Comparison of ENCODE assay signal across 8 cellular contexts in genomic region chr10:22341190-22341935, GRCh38. TPM values are rescaled to one million over a fixed set of nuclear protein-coding genes. Genes with fewer than 3 reads are reported as not detected.
A peak's percentile ranks its signal among the peaks of the same experiment; 100 is the strongest.
DNase-seq lines count a peak whose midpoint lies in the region; ATAC-seq and TF ChIP-seq lines count a peak whose summit lies in the region.

No MANE protein-coding gene starts in this region.

- H3K36me3 ChIP-seq in body of pancreas (replicated peaks in 1 of 2; ENCODE audit: insufficient read depth in 1 of 2, low read depth in 2 of 2) (no peaks in the 10 kb centered on the region), liver (ENCODE audit: control insufficient read depth in 4 of 4, insufficient read depth in 3 of 4, low read depth in 1 of 4, low read length in 3 of 4) (no peaks in the 10 kb centered on the region)

- H3K4me3 ChIP-seq in body of pancreas = peak overlapping the region; percentile 52 to 89
- peak overlapping the region; percentile 68 to 97 (median 77) for H3K4me3 ChIP-seq in liver (ENCODE audit: low read depth in 1 of 3, low read length in 3 of 3)

- DNase-seq in DMS53 (lab: John Stamatoyannopoulos, UW) (peak; percentile 89), KG1 (lab: John Stamatoyannopoulos, UW) (peak; percentile 16), body of pancreas (peak in 1 of 4 donors; percentile 62), Ammon's horn (ENCODE audit: low spot score) (no peak)

- peak overlapping the region; percentile 5 to 52 for H3K9ac ChIP-seq in liver (ENCODE audit: low read depth in 1 of 2, low read length in 2 of 2)

- H3K27ac ChIP-seq in body of pancreas (peak overlapping the region; percentile 86 to 98 (median 95)), liver (ENCODE audit: low read depth in 1 of 2, low read length in 2 of 2) (peak overlapping the region; percentile 82 to 94), temporal lobe (ENCODE audit: low read depth, low read length) (peak overlapping the region; percentile 71)

- H3K4me1 ChIP-seq in body of pancreas (peaks cover 21% of the 10 kb centered on the region), liver (ENCODE audit: control insufficient read depth in 4 of 4, insufficient read depth in 4 of 4, low read length in 3 of 4) (peaks cover 4 to 20% (median 10%) of the 10 kb centered on the region in 4 donors)

- TF ChIP-seq CTCF in body of pancreas (IDR thresholded peaks at IDR 0.05) (no peak), liver (IDR thresholded peaks at IDR 0.05; ENCODE audit: low read depth, low read length, missing input control) (no peak)

- intact Hi-C loops in body of pancreas (cut with DNase I) = no loop called here

- ATAC-seq in GM21447 (IDR thresholded peaks at IDR 0.05; ENCODE audit: unreplicated experiment) (peak; percentile 18), body of pancreas (peak; percentile 41), HG02884 (IDR thresholded peaks at IDR 0.05; ENCODE audit: unreplicated experiment) (no peak)

- no peak for TF ChIP-seq POLR2A in body of pancreas (IDR thresholded peaks at IDR 0.05)

- H3K27me3 ChIP-seq in body of pancreas (peaks cover 3 to 43% of the 10 kb centered on the region in 2 donors), liver (ENCODE audit: control insufficient read depth in 4 of 4, insufficient read depth in 4 of 4, low read length in 3 of 4) (peaks cover 4 to 52% (median 24%) of the 10 kb centered on the region in 4 donors)

- H3K9me3 ChIP-seq in body of pancreas (no peaks in the 10 kb centered on the region), liver (ENCODE audit: control insufficient read depth in 4 of 4, low read length in 3 of 4) (peaks cover 0 to 12% (median 3%) of the 10 kb centered on the region in 4 donors)

- TF ChIP-seq RAD21 in liver (IDR thresholded peaks at IDR 0.05) = no peak

- whole genome bisulfite sequencing in body of pancreas, 2 donors = 2 to 12% methylated on average over 13 to 40 of the region's 40 CpGs
- 3% methylated on average over 40 of the region's 40 CpGs for WGBS in liver

TF ChIP-seq in liver, 16 proteins besides CTCF, POLR2A, EP300 and RAD21:
- TF ChIP-seq SP1 (IDR thresholded peaks at IDR 0.05) (no peak), ATF3 (IDR thresholded peaks at IDR 0.05) (no peak), HNF4G (IDR thresholded peaks at IDR 0.05) (no peak), GABPA (IDR thresholded peaks at IDR 0.05 in 1 of 2, conservative IDR thresholded peaks at IDR 0.05 in 1 of 2) (no peak), FOXA2 (IDR thresholded peaks at IDR 0.05) (no peak), RXRA (IDR thresholded peaks at IDR 0.05) (no peak), EGR1 (IDR thresholded peaks at IDR 0.05; ENCODE audit: low read depth in 2 of 2) (no peak), REST (IDR thresholded peaks at IDR 0.05) (no peak), JUND (IDR thresholded peaks at IDR 0.05) (no peak)

RNA-seq across cellular contexts. Expression of gene SPAG6, which starts 3.9 kb away (rescaled TPM):
- under 1 TPM in 1 of 2 donors, not detected in 1; 0.26 TPM for total RNA-seq in body of pancreas
- total RNA-seq in liver = under 1 TPM in 1 of 2 donors, not detected in 1; 0.23 TPM
- not detected for polyA plus RNA-seq in liver
- total RNA-seq in temporal lobe = 1.2 TPM

RNA-seq across cellular contexts. Expression of gene BMI1, which starts 20.5 kb away (rescaled TPM):
- total RNA-seq in body of pancreas (10 to 100 TPM; 24.7 to 38.7 TPM), liver (10 to 100 TPM; 24.6 to 28.7 TPM), temporal lobe (90.7 TPM)
- polyA plus RNA-seq in liver = 10 to 100 TPM; 13.2 to 14.5 TPM

RNA-seq across cellular contexts. Expression of gene COMMD3, which starts 25.2 kb away (rescaled TPM):
- total RNA-seq in body of pancreas (10 to 100 TPM; 14.8 to 32.7 TPM), liver (10 to 100 TPM; 18.3 to 30.8 TPM), temporal lobe (46.5 TPM)
- 10 to 100 TPM; 20.9 to 62.0 TPM for polyA plus RNA-seq in liver
